1 cellular context compared by ENCODE assay signal in genomic region chr3:133570937-133571320, GRCh38.
TF ChIP-seq lines count a peak whose summit lies in the region.

No MANE protein-coding gene starts in this region.

TF ChIP-seq in H1, 55 proteins besides CTCF, POLR2A, EP300 and RAD21:
- no peak for TF ChIP-seq MAFK (IDR thresholded peaks at IDR 0.05; ENCODE audit: low read depth, low read length)
- no peak for TF ChIP-seq GABPA (IDR thresholded peaks at IDR 0.05; ENCODE audit: borderline replicate concordance, insufficient read depth, low read length)
- TF ChIP-seq SIRT6 (IDR thresholded peaks at IDR 0.05; ENCODE audit: low read length): no peak
- TF ChIP-seq KDM4A (IDR thresholded peaks at IDR 0.05; ENCODE audit: low read depth, low read length, severe bottlenecking): no peak
- no peak for TF ChIP-seq POU5F1 (IDR thresholded peaks at IDR 0.05; ENCODE audit: low read depth, low read length)
- TF ChIP-seq BACH1 (IDR thresholded peaks at IDR 0.05; ENCODE audit: low read length): no peak
- TF ChIP-seq ASH2L (IDR thresholded peaks at IDR 0.05; ENCODE audit: low read length): no peak
- no peak for TF ChIP-seq SP4 (IDR thresholded peaks at IDR 0.05; ENCODE audit: low read length)
- no peak for TF ChIP-seq TCF12 (IDR thresholded peaks at IDR 0.05; ENCODE audit: low read depth, low read length)
- TF ChIP-seq EGR1 (IDR thresholded peaks at IDR 0.05; ENCODE audit: borderline replicate concordance, low read depth, low read length): no peak
- no peak for TF ChIP-seq PHF8 (conservative IDR thresholded peaks at IDR 0.05; ENCODE audit: low read depth, low read length)
- TF ChIP-seq TAF7 (optimal IDR thresholded peaks at IDR 0.05; ENCODE audit: borderline replicate concordance, low read depth, low read length): no peak
- no peak for TF ChIP-seq CBX8 (IDR thresholded peaks at IDR 0.05; ENCODE audit: borderline replicate concordance, low read depth, low read length)
- TF ChIP-seq TAF1 (IDR thresholded peaks at IDR 0.05; ENCODE audit: low read depth, low read length): no peak
